Comparison of ENCODE assay signal across 2 cellular contexts in genomic region chr6:144265061-144265357, GRCh38.
TF ChIP-seq lines count a peak whose summit lies in the region.

No MANE protein-coding gene starts in this region.

TF ChIP-seq in SK-N-SH, 30 proteins besides CTCF, POLR2A, EP300 and RAD21 (continued from another document):
- TF ChIP-seq USF2 (IDR thresholded peaks at IDR 0.05; ENCODE audit: borderline replicate concordance, low read depth, low read length) (no peak), TAF1 (IDR thresholded peaks at IDR 0.05; ENCODE audit: borderline replicate concordance, low read depth, low read length) (no peak), ZBTB33 (IDR thresholded peaks at IDR 0.05; ENCODE audit: borderline replicate concordance, low read depth) (no peak), ELF1 (IDR thresholded peaks at IDR 0.05) (no peak), USF1 (IDR thresholded peaks at IDR 0.05; ENCODE audit: borderline replicate concordance, low read depth) (no peak), EZH2phosphoT487 (IDR thresholded peaks at IDR 0.05; ENCODE audit: borderline replicate concordance, low read depth) (no peak), RXRA (IDR thresholded peaks at IDR 0.05; ENCODE audit: borderline replicate concordance, low read depth) (no peak)
- TF ChIP-seq, protein P1, sequence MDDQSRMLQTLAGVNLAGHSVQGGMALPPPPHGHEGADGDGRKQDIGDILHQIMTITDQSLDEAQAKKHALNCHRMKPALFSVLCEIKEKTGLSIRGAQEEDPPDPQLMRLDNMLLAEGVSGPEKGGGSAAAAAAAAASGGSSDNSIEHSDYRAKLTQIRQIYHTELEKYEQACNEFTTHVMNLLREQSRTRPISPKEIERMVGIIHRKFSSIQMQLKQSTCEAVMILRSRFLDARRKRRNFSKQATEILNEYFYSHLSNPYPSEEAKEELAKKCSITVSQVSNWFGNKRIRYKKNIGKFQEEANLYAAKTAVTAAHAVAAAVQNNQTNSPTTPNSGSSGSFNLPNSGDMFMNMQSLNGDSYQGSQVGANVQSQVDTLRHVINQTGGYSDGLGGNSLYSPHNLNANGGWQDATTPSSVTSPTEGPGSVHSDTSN (IDR thresholded peaks at IDR 0.05) = no peak

TF ChIP-seq in SK-N-SH treated with all-trans-retinoic acid at 6 μM for 48 hours, 23 proteins besides CTCF, POLR2A, EP300 and RAD21 (continued from another document):
- TF ChIP-seq ZNF8 (CRISPR knock-in tag; IDR thresholded peaks at IDR 0.05) = no peak
- no peak for TF ChIP-seq ZNF565 (CRISPR knock-in tag; conservative IDR thresholded peaks at IDR 0.05; ENCODE audit: low read depth)
- TF ChIP-seq POU6F1 (CRISPR knock-in tag; IDR thresholded peaks at IDR 0.05; ENCODE audit: borderline replicate concordance, low read depth) = no peak
- TF ChIP-seq OSR1 (CRISPR knock-in tag; IDR thresholded peaks at IDR 0.05) = no peak
- TF ChIP-seq ZC3H10 (CRISPR knock-in tag; IDR thresholded peaks at IDR 0.05) = no peak
- TF ChIP-seq TCF4 (CRISPR knock-in tag; IDR thresholded peaks at IDR 0.05; ENCODE audit: borderline replicate concordance) = no peak
